ENCODE assay signal across 15 cellular contexts in the genomic region with DNA sequence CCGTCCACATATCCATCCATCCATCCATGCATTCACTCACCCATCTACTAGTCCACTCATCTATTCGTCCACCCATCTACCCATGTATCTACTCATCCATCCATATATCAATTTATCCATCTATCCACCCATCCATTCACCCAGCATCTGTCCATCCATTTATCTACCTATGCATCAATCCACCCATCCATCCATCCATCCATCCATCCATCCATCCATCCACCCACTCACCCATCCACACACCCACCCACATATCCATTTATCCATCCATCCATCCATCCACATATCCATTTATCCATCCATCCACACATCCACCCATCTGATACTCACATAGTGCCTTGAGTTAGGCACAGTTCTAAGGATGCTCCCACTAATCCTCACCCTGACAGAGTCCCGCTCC.
"Had no signal": no experiment of that assay in that cellular context is flagged by ENCODE, and none has a peak within 500 bp of the region (broad histone marks: within the 10 kb centered on the region; RNA-seq: fewer than 3 reads in every experiment).

No MANE protein-coding gene starts in this region.

- H3K27me3 Mint-ChIP-seq: activated B cell treated with CpG ODN at 0.5 μM for 24 hours; activated CD4-positive, alpha-beta T cell treated with anti-CD3 and anti-CD28 coated beads, Interleukin-2, amount 10 ng/mL, durations not matched to agents 24 days and 14 days; stimulated activated naive CD8-positive, alpha-beta T cell treated with anti-CD3 and anti-CD28 coated beads, Interleukin-15, amount 100 ng/mL, for 72 hours had no signal

- H3K27me3 ChIP-seq: ovary had no signal

- H3K4me3 Mint-ChIP-seq: activated B cell treated with CpG ODN at 0.5 μM for 24 hours; activated CD4-positive, alpha-beta T cell treated with anti-CD3 and anti-CD28 coated beads, Interleukin-2, amount 10 ng/mL, durations not matched to agents 24 days and 14 days; mesothelial cell of epicardium; stimulated activated naive CD8-positive, alpha-beta T cell treated with anti-CD3 and anti-CD28 coated beads, Interleukin-15, amount 100 ng/mL, for 72 hours had no signal

- DNase-seq: activated B cell treated with CpG ODN at 0.5 μM for 24 hours; activated CD4-positive, alpha-beta T cell treated with anti-CD3 and anti-CD28 coated beads, Interleukin-2, amount 10 ng/mL, durations not matched to agents 24 days and 14 days; activated CD8-positive, alpha-beta memory T cell treated with anti-CD3 and anti-CD28 coated beads for 24 hours; activated naive CD4-positive, alpha-beta T cell treated with Interleukin-2 at 50 U/mL for 16 hours; effector CD8-positive, alpha-beta T cell; foreskin melanocyte; left cardiac atrium; lower lobe of right lung; ovary; stimulated activated naive CD8-positive, alpha-beta T cell treated with anti-CD3 and anti-CD28 coated beads, Interleukin-15, amount 100 ng/mL, for 72 hours had no signal

- ATAC-seq: left cardiac atrium; lower lobe of right lung; sciatic nerve; stimulated activated naive CD8-positive, alpha-beta T cell treated with anti-CD3 and anti-CD28 coated beads, Interleukin-15, amount 100 ng/mL, for 72 hours had no signal

- H3K4me1 ChIP-seq: lower lobe of right lung had no signal

- H3K36me3 ChIP-seq: ovary, thoracic aorta had no signal

- H3K4me1 Mint-ChIP-seq: mesothelial cell of epicardium had no signal

- H3K4me3 ChIP-seq: coronary artery, lower lobe of right lung, ovary, SK-N-MC, thoracic aorta had no signal

- H3K9me3 ChIP-seq: lower lobe of right lung, ovary, thoracic aorta had no signal

- H3K27ac ChIP-seq: coronary artery, lower lobe of right lung, ovary, SK-N-MC, thoracic aorta had no signal

- H3K9me3 Mint-ChIP-seq: activated B cell treated with CpG ODN at 0.5 μM for 24 hours; activated CD4-positive, alpha-beta T cell treated with anti-CD3 and anti-CD28 coated beads, Interleukin-2, amount 10 ng/mL, durations not matched to agents 24 days and 14 days; mesothelial cell of epicardium had no signal

- H3K27ac Mint-ChIP-seq: activated B cell treated with CpG ODN at 0.5 μM for 24 hours; activated CD4-positive, alpha-beta T cell treated with anti-CD3 and anti-CD28 coated beads, Interleukin-2, amount 10 ng/mL, durations not matched to agents 24 days and 14 days; mesothelial cell of epicardium; stimulated activated naive CD8-positive, alpha-beta T cell treated with anti-CD3 and anti-CD28 coated beads, Interleukin-15, amount 100 ng/mL, for 72 hours had no signal
